Comparison of ENCODE assay signal across 1 cellular context in genomic region chr7:28400838-28401360, GRCh38.
TF ChIP-seq lines count a peak whose summit lies in the region.

No MANE protein-coding gene starts in this region.

TF ChIP-seq in HepG2, 621 proteins besides CTCF, POLR2A, EP300 and RAD21 (continued from another document):
- TF ChIP-seq ZFP91 (CRISPR knock-in tag; IDR thresholded peaks at IDR 0.05; ENCODE audit: borderline replicate concordance) (no peak), RARA (CRISPR knock-in tag; IDR thresholded peaks at IDR 0.05) (no peak), DMTF1 (CRISPR knock-in tag; IDR thresholded peaks at IDR 0.05) (no peak), HNF1A (IDR thresholded peaks at IDR 0.05; ENCODE audit: low read depth) (no peak), HNF1A (CRISPR knock-in tag; IDR thresholded peaks at IDR 0.05; ENCODE audit: borderline replicate concordance) (no peak), CC2D1A (CRISPR knock-in tag; IDR thresholded peaks at IDR 0.05) (no peak), MAFK (conservative IDR thresholded peaks at IDR 0.05 in 1 of 2, IDR thresholded peaks at IDR 0.05 in 1 of 2; ENCODE audit: low read length in 2 of 2) (peak; percentile 31 to 78; a peak in 3 of 4 replicates), SP140L (CRISPR knock-in tag; IDR thresholded peaks at IDR 0.05; ENCODE audit: borderline replicate concordance) (no peak), ZNF335 (CRISPR knock-in tag; IDR thresholded peaks at IDR 0.05) (no peak)
